In the genomic region with DNA sequence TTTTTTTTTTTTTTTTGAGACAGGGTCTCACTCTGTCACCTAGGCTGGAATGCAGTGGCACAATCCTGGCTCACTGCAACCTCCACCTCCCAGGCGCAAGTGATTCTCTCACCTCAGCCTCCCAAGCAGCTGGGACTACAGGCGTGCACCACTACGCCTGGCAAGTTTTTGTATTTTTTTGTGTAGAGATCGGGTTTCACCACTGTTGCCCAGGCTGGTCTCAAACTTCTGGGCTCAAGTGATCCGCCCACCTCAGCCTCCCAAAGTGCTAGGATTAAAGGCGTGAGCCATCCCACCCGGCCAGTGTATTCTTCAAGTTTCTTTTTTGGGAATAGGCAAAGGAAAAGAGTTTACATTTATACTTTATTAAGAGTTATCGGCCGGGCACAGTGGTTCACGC, we compare ENCODE assay signal across 1 cellular context. TPM values are rescaled to one million over a fixed set of nuclear protein-coding genes. Genes with fewer than 3 reads are reported as not detected.
"Had no signal": no experiment of that assay in that cellular context is flagged by ENCODE, and none has a peak within 500 bp of the region (broad histone marks: within the 10 kb centered on the region; RNA-seq: fewer than 3 reads in every experiment).

No MANE protein-coding gene starts in this region.

RNA-seq across cellular contexts. Expression of a gene that starts 50.0 kb away (rescaled TPM):
- total RNA-seq: G401 had no signal
